30 cellular contexts compared by ENCODE assay signal in the genomic region with DNA sequence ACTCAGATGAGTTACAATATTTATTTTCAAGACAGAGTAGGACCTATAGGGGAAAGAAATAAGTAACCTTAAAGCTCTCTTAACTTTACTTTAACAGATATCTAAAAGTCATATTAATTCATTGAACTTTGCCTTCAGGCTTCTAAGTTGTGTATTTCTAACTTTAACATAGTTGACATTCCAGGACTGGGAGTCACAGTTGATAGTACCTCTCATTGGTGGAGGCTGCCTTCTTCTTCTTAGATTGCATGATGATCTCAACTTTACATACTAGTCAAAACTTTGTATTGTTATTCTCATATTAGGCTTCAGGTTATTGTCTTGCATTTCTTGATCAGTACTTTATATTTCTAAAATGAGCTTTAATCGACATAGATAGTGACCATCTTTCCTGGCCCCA.
DNase-seq lines count a peak whose midpoint lies in the region; ATAC-seq, FAIRE-seq and TF ChIP-seq lines count a peak whose summit lies in the region.
"Had no signal": no experiment of that assay in that cellular context is flagged by ENCODE, and none has a peak within 500 bp of the region (broad histone marks: within the 10 kb centered on the region; RNA-seq: fewer than 3 reads in every experiment).

No MANE protein-coding gene starts in this region.

- H3K9me2 ChIP-seq in SK-N-SH, result no peaks in the 10 kb centered on the region; the same call in 1 of the 2 replicates
- H3K9me2 ChIP-seq in hepatocyte (replicated peaks; ENCODE audit: insufficient read depth), result no peaks in the 10 kb centered on the region

- H3K9me3 ChIP-seq in SK-N-SH, result no peaks in the 10 kb centered on the region
- H3K9me3 ChIP-seq in GM12878 (replicated peaks; ENCODE audit: control insufficient read depth, insufficient read depth, low read length), result no peaks in the 10 kb centered on the region
- H3K9me3 ChIP-seq in hepatocyte (ENCODE audit: low read depth), result no peaks in the 10 kb centered on the region
- H3K9me3 ChIP-seq: psoas muscle, stomach, tibial nerve had no signal

- CTCF ChIA-PET in SK-N-SH (lab: Yijun Ruan, JAX), result interaction anchor here (0.6 kb wide), 1 partner anchor 183 kb away, joined by 4 read pairs; no protein-coding TSS in a partner anchor
- CTCF ChIA-PET in GM12878 (lab: Yijun Ruan, JAX), result no interaction called here

- H3K36me3 ChIP-seq in SK-N-SH (replicated peaks in 1 of 2; ENCODE audit: control insufficient read depth in 1 of 2, insufficient read depth in 2 of 2, low read length in 1 of 2) (no peaks in the 10 kb centered on the region), GM12878 (ENCODE audit: control insufficient read depth in 2 of 2, insufficient read depth in 2 of 2, low read length in 1 of 2) (no peaks in the 10 kb centered on the region), hepatocyte (replicated peaks; ENCODE audit: insufficient read depth, low read depth) (no peaks in the 10 kb centered on the region)
- H3K36me3 ChIP-seq: stomach, tibial nerve had no signal

- DNase-seq in SK-N-SH (no peak), GM12878 (ENCODE audit: low read depth, low spot score) (no peak), hepatocyte (ENCODE audit: low spot score) (peak; percentile 14), T-helper 9 cell (no peak), NCI-H187 treated with DMSO at 0.1 percent for 48 hours (lab: John Stamatoyannopoulos, UW) (no peak)
- DNase-seq: activated CD4-positive, alpha-beta T cell treated with anti-CD3 and anti-CD28 coated beads, Interleukin-2, amount 50 U/mL, for 1 hour; activated CD8-positive, alpha-beta memory T cell treated with anti-CD3 and anti-CD28 coated beads, Interleukin-2, amount 10 ng/mL, durations not matched to agents 7 days and 5 days; activated naive CD4-positive, alpha-beta T cell treated with anti-CD3 and anti-CD28 coated beads, Interleukin-2, amount 10 ng/mL, durations not matched to agents 7 days and 5 days; AML-193; CD8-positive, alpha-beta T cell; GDM1; H7; kidney; naive B cell; NCI-H1105; NCI-H2029 treated with DMSO at 0.1 percent for 48 hours; NCI-H345; NCI-H774; psoas muscle; stimulated activated CD8-positive, alpha-beta memory T cell treated with anti-CD3 and anti-CD28 coated beads, Interleukin-4, amount 100 ng/mL, for 48 hours; stomach; T1000 had no signal

- no peaks in the 10 kb centered on the region for H3F3A ChIP-seq in SK-N-SH (replicated peaks; ENCODE audit: insufficient read depth)

- intact Hi-C loops in GM12878 (cut with micrococcal nuclease; ENCODE audit: unreplicated experiment), result no loop called here

- ATAC-seq in SK-N-SH treated with all-trans-retinoic acid at 6 μM for 48 hours, result no peak
- no peak for ATAC-seq in GM12878
- no peak for ATAC-seq in HG03095 (IDR thresholded peaks at IDR 0.05; ENCODE audit: unreplicated experiment)
- ATAC-seq in HG03571 (IDR thresholded peaks at IDR 0.05; ENCODE audit: unreplicated experiment), result no peak
- ATAC-seq: activated CD8-positive, alpha-beta memory T cell treated with anti-CD3 and anti-CD28 coated beads, Interleukin-2, amount 10 ng/mL, durations not matched to agents 7 days and 5 days; CD8-positive, alpha-beta T cell; psoas muscle; Right ventricle myocardium inferior had no signal

- H3K27ac ChIP-seq in SK-N-SH (ENCODE audit: low read depth in 2 of 2, low read length in 1 of 2), result no peak overlapping the region
- H3K27ac ChIP-seq in GM12878 (ENCODE audit: control insufficient read depth, insufficient read depth), result no peak overlapping the region
- H3K27ac ChIP-seq in hepatocyte, result no peak overlapping the region
- H3K27ac ChIP-seq: 22Rv1, epithelial cell of prostate, HL-60, psoas muscle, stomach, tibial nerve had no signal

- TF ChIP-seq POLR2A in GM12878 (IDR thresholded peaks at IDR 0.05; ENCODE audit: low read depth, low read length), result no peak

- SMC1A ChIA-PET in GM12878 (lab: Charles Lee; ENCODE audit: uncharacterized antibody, unreplicated experiment), result interaction anchor here (1.8 kb wide), 1 partner anchor 12 kb away, joined by 4 read pairs; no protein-coding TSS in a partner anchor

- H3K9ac ChIP-seq in SK-N-SH, result no peak overlapping the region
- H3K9ac ChIP-seq in GM12878 (ENCODE audit: control insufficient read depth, insufficient read depth, low read length), result no peak overlapping the region

- BruUV-seq in GM12878 (replicated peaks; lab: Mats Ljungman, UMichigan), result no TSS peak

- no peaks in the 10 kb centered on the region for H3K79me2 ChIP-seq in SK-N-SH (ENCODE audit: insufficient read depth)
- H3K79me2 ChIP-seq in GM12878 (ENCODE audit: control insufficient read depth, insufficient read depth, low read length), result no peaks in the 10 kb centered on the region
- H3K79me2 ChIP-seq in hepatocyte, result no peaks in the 10 kb centered on the region

- WGBS in SK-N-SH (ENCODE audit: low lambda C conversion rate), result 19% methylated on average over 1 of the region's 1 CpG
- WGBS in GM12878 (ENCODE audit: insufficient coverage, insufficient replicate concordance, low lambda C conversion rate, missing lambda C conversion rate), result 43% methylated on average over 1 of the region's 1 CpG
- WGBS in hepatocyte (ENCODE audit: low lambda C conversion rate, missing lambda C conversion rate), result 100% methylated on average over 1 of the region's 1 CpG

- peak; percentile 27 for FAIRE-seq in GM12878 (lab: Jason Lieb, UNC)
- FAIRE-seq: kidney had no signal

- TF ChIP-seq CTCF in SK-N-SH (IDR thresholded peaks at IDR 0.05), result no peak
- no peak for TF ChIP-seq CTCF in GM12878 (IDR thresholded peaks at IDR 0.05 in 2 of 3, conservative IDR thresholded peaks at IDR 0.05 in 1 of 3; ENCODE audit: control insufficient read depth in 2 of 3, extremely low read depth in 1 of 3, insufficient read depth in 1 of 3, low read depth in 3 of 3, low read length in 3 of 3)
- TF ChIP-seq CTCF in hepatocyte (IDR thresholded peaks at IDR 0.05; ENCODE audit: poor library complexity), result no peak

- TF ChIP-seq RAD21 in SK-N-SH (IDR thresholded peaks at IDR 0.05; ENCODE audit: low read length) (no peak), GM12878 (IDR thresholded peaks at IDR 0.05; ENCODE audit: insufficient read depth, low read depth, low read length) (no peak)

- H3K27me3 ChIP-seq in SK-N-SH (ENCODE audit: insufficient read depth), result no peaks in the 10 kb centered on the region
- no peaks in the 10 kb centered on the region for H3K27me3 ChIP-seq in GM12878 (replicated peaks in 1 of 2; ENCODE audit: control insufficient read depth in 2 of 2, insufficient read depth in 2 of 2, low read length in 1 of 2)
- H3K27me3 ChIP-seq in hepatocyte, result no peaks in the 10 kb centered on the region
- H3K27me3 ChIP-seq: stomach, tibial nerve had no signal

- no peak overlapping the region for H2AFZ ChIP-seq in SK-N-SH (ENCODE audit: low read depth)
- H2AFZ ChIP-seq in GM12878 (ENCODE audit: control insufficient read depth, low read depth, low read length), result no peak overlapping the region
- H2AFZ ChIP-seq in hepatocyte, result no peak overlapping the region

- in situ Hi-C loops in GM12878 (cut with MboI), result no loop called here

- POLR2A ChIA-PET in SK-N-SH (lab: Yijun Ruan, JAX), result no interaction called here
- POLR2A ChIA-PET in GM12878 (lab: Charles Lee), result no interaction called here

- H3K4me3 ChIP-seq in SK-N-SH (ENCODE audit: low read depth in 2 of 2, low read length in 1 of 2) (no peak overlapping the region), GM12878 (no peak overlapping the region), hepatocyte (no peak overlapping the region)
- H3K4me3 ChIP-seq: psoas muscle, stomach, tibial nerve had no signal

- no peaks in the 10 kb centered on the region for H4K20me1 ChIP-seq in SK-N-SH (ENCODE audit: insufficient read depth)
- no peaks in the 10 kb centered on the region for H4K20me1 ChIP-seq in GM12878 (ENCODE audit: control insufficient read depth, insufficient read depth)
- H4K20me1 ChIP-seq in hepatocyte (ENCODE audit: insufficient read depth, poor library complexity, severe bottlenecking), result no peaks in the 10 kb centered on the region

- H3K4me1 ChIP-seq in SK-N-SH (ENCODE audit: control insufficient read depth in 1 of 2, insufficient read depth in 2 of 2, low read depth in 1 of 2, low read length in 1 of 2), result no peaks in the 10 kb centered on the region
- H3K4me1 ChIP-seq in GM12878 (ENCODE audit: control insufficient read depth, insufficient read depth, low read length), result no peaks in the 10 kb centered on the region
- H3K4me1 ChIP-seq in hepatocyte (ENCODE audit: insufficient read depth), result no peaks in the 10 kb centered on the region
- H3K4me1 ChIP-seq: psoas muscle, stomach, tibial nerve had no signal

- H3K4me2 ChIP-seq in SK-N-SH, result no peak overlapping the region
- H3K4me2 ChIP-seq in GM12878 (ENCODE audit: control insufficient read depth, insufficient read depth), result no peak overlapping the region
- no peak overlapping the region for H3K4me2 ChIP-seq in hepatocyte

- TF ChIP-seq EP300 in SK-N-SH (IDR thresholded peaks at IDR 0.05; ENCODE audit: borderline replicate concordance in 1 of 2, low read depth in 1 of 2, low read length in 1 of 2) (no peak), GM12878 (IDR thresholded peaks at IDR 0.05; ENCODE audit: borderline replicate concordance in 1 of 2, control insufficient read depth in 1 of 2, low read depth in 2 of 2, low read length in 2 of 2) (no peak)

- RAD21 ChIA-PET in GM12878 (lab: Charles Lee; ENCODE audit: unreplicated experiment), result no interaction called here

TF ChIP-seq in SK-N-SH, 30 proteins besides CTCF, POLR2A, EP300 and RAD21 (continues in another document):
- TF ChIP-seq EZH2phosphoT487 (IDR thresholded peaks at IDR 0.05; ENCODE audit: borderline replicate concordance, low read depth), result no peak
- TF ChIP-seq GATA2 (CRISPR knock-in tag; IDR thresholded peaks at IDR 0.05), result no peak
- TF ChIP-seq JUND (IDR thresholded peaks at IDR 0.05), result no peak
- no peak for TF ChIP-seq FOXM1 (IDR thresholded peaks at IDR 0.05; ENCODE audit: low read depth)
- TF ChIP-seq TEAD4 (IDR thresholded peaks at IDR 0.05; ENCODE audit: borderline replicate concordance, insufficient read depth), result no peak
- TF ChIP-seq SMC3 (IDR thresholded peaks at IDR 0.05; ENCODE audit: low read depth, low read length), result no peak
- TF ChIP-seq NFIC (IDR thresholded peaks at IDR 0.05; ENCODE audit: borderline replicate concordance), result no peak

TF ChIP-seq in GM12878, 131 proteins besides CTCF, POLR2A, EP300 and RAD21 (continues in another document):
- TF ChIP-seq KAT2A (conservative IDR thresholded peaks at IDR 0.05; ENCODE audit: control insufficient read depth, low read depth, low read length), result no peak
- no peak for TF ChIP-seq PAX8 (IDR thresholded peaks at IDR 0.05)
- TF ChIP-seq HDAC2 (IDR thresholded peaks at IDR 0.05), result no peak
- TF ChIP-seq, protein P1, sequence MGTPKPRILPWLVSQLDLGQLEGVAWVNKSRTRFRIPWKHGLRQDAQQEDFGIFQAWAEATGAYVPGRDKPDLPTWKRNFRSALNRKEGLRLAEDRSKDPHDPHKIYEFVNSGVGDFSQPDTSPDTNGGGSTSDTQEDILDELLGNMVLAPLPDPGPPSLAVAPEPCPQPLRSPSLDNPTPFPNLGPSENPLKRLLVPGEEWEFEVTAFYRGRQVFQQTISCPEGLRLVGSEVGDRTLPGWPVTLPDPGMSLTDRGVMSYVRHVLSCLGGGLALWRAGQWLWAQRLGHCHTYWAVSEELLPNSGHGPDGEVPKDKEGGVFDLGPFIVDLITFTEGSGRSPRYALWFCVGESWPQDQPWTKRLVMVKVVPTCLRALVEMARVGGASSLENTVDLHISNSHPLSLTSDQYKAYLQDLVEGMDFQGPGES (IDR thresholded peaks at IDR 0.05), result no peak
- no peak for TF ChIP-seq NFYA (IDR thresholded peaks at IDR 0.05; ENCODE audit: borderline replicate concordance, low read depth, low read length)
